In the genomic region with DNA sequence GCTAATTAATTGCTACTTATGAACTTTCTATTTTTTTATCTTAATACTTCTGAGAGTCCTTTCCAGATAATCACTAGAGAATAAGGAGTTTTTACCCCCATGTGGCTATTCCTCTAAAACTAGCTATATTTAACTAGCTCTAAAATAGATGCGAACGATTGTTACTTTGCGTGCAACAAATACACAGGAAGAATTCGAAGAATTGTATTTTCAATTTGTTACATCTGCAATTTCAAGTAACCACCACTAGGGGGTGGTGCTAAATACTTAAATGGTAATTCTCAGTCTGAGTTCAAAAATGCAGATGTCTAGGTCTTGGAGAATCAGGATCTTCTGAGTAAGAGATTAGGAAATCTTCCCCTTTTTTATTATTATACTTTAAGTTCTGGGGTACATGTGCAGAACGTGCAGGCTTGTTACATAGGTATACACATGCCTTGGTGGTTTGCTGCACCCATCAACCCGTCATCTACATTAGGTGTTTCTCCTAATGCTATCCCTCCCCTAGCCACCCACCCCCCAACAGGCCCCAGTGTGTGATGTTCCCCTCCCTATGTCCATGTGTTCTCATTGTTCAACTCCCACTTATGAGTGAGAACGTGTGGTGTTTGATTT, we compare ENCODE assay signal across 8 cellular contexts.
DNase-seq lines count a peak whose midpoint lies in the region; ATAC-seq and TF ChIP-seq lines count a peak whose summit lies in the region.
"Not testable (repeated sequence)": the region's sequence is repeated elsewhere in the genome, so short reads cannot be mapped to it uniquely, and the experiment has no call there.

No MANE protein-coding gene starts in this region.

- TF ChIP-seq CTCF in HCT116 (IDR thresholded peaks at IDR 0.05 in 2 of 3, conservative IDR thresholded peaks at IDR 0.05 in 1 of 3; ENCODE audit: borderline replicate concordance in 1 of 3, insufficient read depth in 1 of 3, low read depth in 2 of 3, low read length in 2 of 3) (peak in 1 of 3 experiments; percentile 8; a peak in 2 of 6 replicates), body of pancreas (IDR thresholded peaks at IDR 0.05) (peak; percentile 14 to 60 (median 47)), fibroblast of the aortic adventitia (IDR thresholded peaks at IDR 0.05; ENCODE audit: insufficient read depth, low read length) (peak; percentile 1), tibial artery (IDR thresholded peaks at IDR 0.05) (peak; percentile 6 to 25)

- 40 to 53% methylated on average over 7 of the region's 7 CpGs for WGBS in body of pancreas, 2 donors

- H3K36me3 ChIP-seq in CD4-positive, CD25-positive, alpha-beta regulatory T cell (ENCODE audit: control insufficient read depth, insufficient read depth, low read length); HCT116 (ENCODE audit: control insufficient read depth in 1 of 2, insufficient read depth in 2 of 2, low read length in 2 of 2); body of pancreas (replicated peaks in 1 of 2; ENCODE audit: insufficient read depth in 1 of 2, low read depth in 2 of 2); tibial artery: not testable (repeated sequence)

- H3K36me3 Mint-ChIP-seq in CD4-positive, CD25-positive, alpha-beta regulatory T cell; activated CD4-positive, alpha-beta memory T cell treated with anti-CD3 and anti-CD28 coated beads for 36 hours; natural killer cell treated with Interleukin-12 subunit alpha and Interleukin-12 subunit beta and Interleukin-15 and Interleukin-18, amount 100 ng/mL, for 72 hours: not testable (repeated sequence)

- H3K9me2 ChIP-seq in HCT116 (ENCODE audit: insufficient read depth), result not testable (repeated sequence)

- peak in 2 of 3 donors; percentile 11 to 29 for DNase-seq in CD4-positive, CD25-positive, alpha-beta regulatory T cell
- DNase-seq in HCT116 (ENCODE audit: low read depth, low spot score); activated CD4-positive, alpha-beta memory T cell treated with anti-CD3 and anti-CD28 coated beads for 36 hours; body of pancreas; fibroblast of the aortic adventitia (ENCODE audit: low read depth); natural killer cell treated with Interleukin-12 subunit alpha and Interleukin-12 subunit beta and Interleukin-15 and Interleukin-18, amount 100 ng/mL, for 72 hours (ENCODE audit: low spot score); tibial artery: not testable (repeated sequence)
- peak; percentile 60 for DNase-seq in OCI-M1 (lab: John Stamatoyannopoulos, UW)

- CTCF ChIA-PET in HCT116 (lab: Charles Lee), result interaction anchor here (0.7 to 1.8 kb wide), 4 partner anchors 19 to 179 kb away, joined by 3 to 17 read pairs (median 3); a partner anchor contains a TSS
- CTCF ChIA-PET in activated CD4-positive, alpha-beta memory T cell treated with anti-CD3 and anti-CD28 coated beads for 36 hours (lab: Charles Lee), result interaction anchor here (0.6 to 3.0 kb wide), 38 partner anchors 10 to 360 kb away, joined by 3 to 83 read pairs (median 5); a partner anchor contains a TSS

- POLR2A ChIA-PET in HCT116 (lab: Charles Lee), result not testable (repeated sequence)
- POLR2A ChIA-PET in activated CD4-positive, alpha-beta memory T cell treated with anti-CD3 and anti-CD28 coated beads for 36 hours (lab: Charles Lee), result interaction anchor here (0.6 to 1.3 kb wide), 3 partner anchors 81 to 187 kb away, joined by 3 to 7 read pairs (median 5); a partner anchor contains a TSS

- not testable (repeated sequence) for TF ChIP-seq POLR2A in HCT116 (IDR thresholded peaks at IDR 0.05; ENCODE audit: borderline replicate concordance, extremely low read depth, insufficient read depth, insufficient read length); body of pancreas (IDR thresholded peaks at IDR 0.05)

- intact Hi-C loops in HCT116 (cut with micrococcal nuclease) (loop anchor here (2.0 to 5.0 kb wide), 2 partner anchors 130 to 552 kb away; no protein-coding TSS in a partner anchor), tibial artery (cut with DNase I; ENCODE audit: low total_unique reads) (loop anchor here (10.0 kb wide), 1 partner anchor 80 kb away; a partner anchor contains a TSS)
- intact Hi-C loops in activated CD4-positive, alpha-beta memory T cell treated with anti-CD3 and anti-CD28 coated beads for 36 hours (cut with micrococcal nuclease), result loop anchor here (1.0 to 5.0 kb wide), 5 partner anchors 60 to 552 kb away; a partner anchor contains a TSS
- intact Hi-C loops in body of pancreas (cut with DNase I), result not testable (repeated sequence)

- H3K9me3 ChIP-seq in CD4-positive, CD25-positive, alpha-beta regulatory T cell (ENCODE audit: control insufficient read depth in 2 of 2, low read length in 2 of 2); HCT116 (ENCODE audit: control insufficient read depth in 1 of 2, insufficient read depth in 1 of 2, low read depth in 1 of 2, low read length in 2 of 2); body of pancreas; tibial artery: not testable (repeated sequence)

- not testable (repeated sequence) for H3K27ac ChIP-seq in CD4-positive, CD25-positive, alpha-beta regulatory T cell (ENCODE audit: insufficient read depth, low read length, poor library complexity, severe bottlenecking); HCT116 (ENCODE audit: low read depth, low read length); body of pancreas; tibial artery

- H4K20me1 ChIP-seq in HCT116 (ENCODE audit: insufficient read depth), result not testable (repeated sequence)

- H3K4me2 ChIP-seq in HCT116 (ENCODE audit: low read length), result 0 out of 2 replicates have a peak overlapping the region, but pooled peaks have one; percentile 33

- H3K4me3 ChIP-seq in CD4-positive, CD25-positive, alpha-beta regulatory T cell (ENCODE audit: low read depth, low read length), result peak overlapping the region; percentile 45
- not testable (repeated sequence) for H3K4me3 ChIP-seq in HCT116 (replicated peaks in 1 of 2; ENCODE audit: low read depth in 1 of 2, low read length in 2 of 2); body of pancreas; fibroblast of the aortic adventitia (ENCODE audit: low read depth, low read length); tibial artery

- H3K4me3 Mint-ChIP-seq in CD4-positive, CD25-positive, alpha-beta regulatory T cell, result peak overlapping the region; percentile 45 to 90 (median 82)
- peak overlapping the region; percentile 71 for H3K4me3 Mint-ChIP-seq in activated CD4-positive, alpha-beta memory T cell treated with anti-CD3 and anti-CD28 coated beads for 36 hours
- H3K4me3 Mint-ChIP-seq in natural killer cell treated with Interleukin-12 subunit alpha and Interleukin-12 subunit beta and Interleukin-15 and Interleukin-18, amount 100 ng/mL, for 72 hours, result peak overlapping the region; percentile 96

- BruUV-seq in HCT116 (replicated peaks; lab: Mats Ljungman, UMichigan), result not testable (repeated sequence)

- H3K9ac ChIP-seq in HCT116 (ENCODE audit: low read length), result not testable (repeated sequence)

- peak overlapping the region; percentile 16 to 78 (median 22) for H3K27ac Mint-ChIP-seq in CD4-positive, CD25-positive, alpha-beta regulatory T cell
- not testable (repeated sequence) for H3K27ac Mint-ChIP-seq in activated CD4-positive, alpha-beta memory T cell treated with anti-CD3 and anti-CD28 coated beads for 36 hours
- H3K27ac Mint-ChIP-seq in natural killer cell treated with Interleukin-12 subunit alpha and Interleukin-12 subunit beta and Interleukin-15 and Interleukin-18, amount 100 ng/mL, for 72 hours, result peak overlapping the region; percentile 74 to 87

- not testable (repeated sequence) for ATAC-seq in CD4-positive, CD25-positive, alpha-beta regulatory T cell (ENCODE audit: low read depth in 2 of 2); HCT116; body of pancreas; natural killer cell treated with Interleukin-12 subunit alpha and Interleukin-12 subunit beta and Interleukin-15 and Interleukin-18, amount 100 ng/mL, for 72 hours

- peak overlapping the region; percentile 61 for H2AFZ ChIP-seq in HCT116 (ENCODE audit: low read depth, low read length, poor library complexity, severe bottlenecking)

- H3K79me2 ChIP-seq in HCT116 (ENCODE audit: insufficient read depth, low read length), result not testable (repeated sequence)

- RAD21 ChIA-PET in HCT116 (lab: Charles Lee; ENCODE audit: low non-redundant PET in 1 of 2, low total read pairs in 2 of 2, uncharacterized antibody in 2 of 2, unreplicated experiment in 2 of 2), result not testable (repeated sequence)

- peak; percentile 26; the same call in 1 of the 2 replicates for TF ChIP-seq RAD21 in HCT116 (IDR thresholded peaks at IDR 0.05; ENCODE audit: low read depth)

- not testable (repeated sequence) for H3K9me3 Mint-ChIP-seq in CD4-positive, CD25-positive, alpha-beta regulatory T cell; activated CD4-positive, alpha-beta memory T cell treated with anti-CD3 and anti-CD28 coated beads for 36 hours; natural killer cell treated with Interleukin-12 subunit alpha and Interleukin-12 subunit beta and Interleukin-15 and Interleukin-18, amount 100 ng/mL, for 72 hours

- H3K4me1 ChIP-seq in CD4-positive, CD25-positive, alpha-beta regulatory T cell (ENCODE audit: control insufficient read depth, insufficient read depth, low read length, poor library complexity, severe bottlenecking); HCT116 (ENCODE audit: control insufficient read depth in 1 of 2, insufficient read depth in 2 of 2, low read length in 2 of 2); body of pancreas; tibial artery: not testable (repeated sequence)

- peaks cover 7 to 18% (median 11%) of the 10 kb centered on the region in 4 donors for H3K4me1 Mint-ChIP-seq in CD4-positive, CD25-positive, alpha-beta regulatory T cell
- H3K4me1 Mint-ChIP-seq in activated CD4-positive, alpha-beta memory T cell treated with anti-CD3 and anti-CD28 coated beads for 36 hours (ENCODE audit: low read depth), result peaks cover 19% of the 10 kb centered on the region
- peaks cover 20 to 22% of the 10 kb centered on the region in 2 donors for H3K4me1 Mint-ChIP-seq in natural killer cell treated with Interleukin-12 subunit alpha and Interleukin-12 subunit beta and Interleukin-15 and Interleukin-18, amount 100 ng/mL, for 72 hours (ENCODE audit: low read depth in 2 of 2)

- not testable (repeated sequence) for H3K27me3 ChIP-seq in CD4-positive, CD25-positive, alpha-beta regulatory T cell (ENCODE audit: control insufficient read depth, insufficient read depth, low read length); HCT116 (ENCODE audit: insufficient read depth, low read length); body of pancreas; tibial artery

- H3K27me3 Mint-ChIP-seq in CD4-positive, CD25-positive, alpha-beta regulatory T cell, result peaks cover 18% of the 10 kb centered on the region
- not testable (repeated sequence) for H3K27me3 Mint-ChIP-seq in activated CD4-positive, alpha-beta memory T cell treated with anti-CD3 and anti-CD28 coated beads for 36 hours
- H3K27me3 Mint-ChIP-seq in natural killer cell treated with Interleukin-12 subunit alpha and Interleukin-12 subunit beta and Interleukin-15 and Interleukin-18, amount 100 ng/mL, for 72 hours, result peaks cover 17 to 26% of the 10 kb centered on the region in 2 donors
